34 cellular contexts compared by ENCODE assay signal in genomic region chr5:135153259-135153658, GRCh38.
"Had no signal": no experiment of that assay in that cellular context is flagged by ENCODE, and none has a peak within 500 bp of the region (broad histone marks: within the 10 kb centered on the region; RNA-seq: fewer than 3 reads in every experiment).

No MANE protein-coding gene starts in this region.

- FAIRE-seq: frontal cortex, TTC549 had no signal

- H3K4me3 ChIP-seq: ascending aorta, breast epithelium, cardiac muscle cell, colonic mucosa, dorsolateral prefrontal cortex had no signal

- DNase-seq: activated CD4-positive, alpha-beta T cell treated with anti-CD3 and anti-CD28 coated beads for 1 hour; activated CD4-positive, alpha-beta T cell treated with anti-CD3 and anti-CD28 coated beads for 4 hours; activated CD4-positive, alpha-beta T cell treated with anti-CD3 and anti-CD28 coated beads, Interleukin-2, amount 10 ng/mL, durations not matched to agents 7 days and 5 days; activated CD4-positive, alpha-beta T cell treated with anti-CD3 and anti-CD28 coated beads, Interleukin-2, amount 50 U/mL, for 48 hours; activated CD8-positive, alpha-beta memory T cell treated with anti-CD3 and anti-CD28 coated beads, Interleukin-2, amount 10 ng/mL, durations not matched to agents 7 days and 5 days; activated CD8-positive, alpha-beta memory T cell treated with anti-CD3 and anti-CD28 coated beads, Interleukin-2, amount 50 U/mL, for 4 hours; activated CD8-positive, alpha-beta T cell treated with anti-CD3 and anti-CD28 coated beads for 36 hours; activated gamma-delta T cell; activated naive CD4-positive, alpha-beta T cell; activated naive CD4-positive, alpha-beta T cell treated with anti-CD3 and anti-CD28 coated beads, Interleukin-2, amount 10 ng/mL, durations not matched to agents 7 days and 5 days; activated naive CD8-positive, alpha-beta T cell treated with anti-CD3 and anti-CD28 coated beads, Interleukin-2, amount 10 ng/mL, durations not matched to agents 7 days and 5 days; activated T-cell treated with anti-CD3 and anti-CD28 coated beads, Interleukin-2, amount 50 U/mL, for 1 hour; activated T-cell treated with anti-CD3 and anti-CD28 coated beads, Interleukin-2, amount 50 U/mL, for 72 hours; central memory CD4-positive, alpha-beta T cell; cerebellar nuclear complex; colonic mucosa; dorsolateral prefrontal cortex; effector memory CD4-positive, alpha-beta T cell; erythroblast; foreskin fibroblast; head of caudate nucleus; hippocampal formation; T-helper 2 cell had no signal

- H3K27ac ChIP-seq: ascending aorta, breast epithelium, cardiac muscle cell, colonic mucosa, dorsolateral prefrontal cortex, VCaP had no signal

- H3K27ac Mint-ChIP-seq: activated CD4-positive, alpha-beta T cell treated with anti-CD3 and anti-CD28 coated beads, Interleukin-2, amount 10 ng/mL, durations not matched to agents 7 days and 5 days; activated CD8-positive, alpha-beta memory T cell treated with anti-CD3 and anti-CD28 coated beads, Interleukin-2, amount 10 ng/mL, durations not matched to agents 7 days and 5 days; activated CD8-positive, alpha-beta T cell treated with anti-CD3 and anti-CD28 coated beads for 36 hours; activated naive CD4-positive, alpha-beta T cell treated with anti-CD3 and anti-CD28 coated beads, Interleukin-2, amount 10 ng/mL, durations not matched to agents 7 days and 5 days; activated naive CD4-positive, alpha-beta T cell treated with anti-CD3 and anti-CD28 coated beads, Interleukin-2, amount 50 U/mL, for 72 hours; activated naive CD8-positive, alpha-beta T cell treated with anti-CD3 and anti-CD28 coated beads, Interleukin-2, amount 10 ng/mL, durations not matched to agents 7 days and 5 days; activated T-cell treated with anti-CD3 and anti-CD28 coated beads, Interleukin-2, amount 50 U/mL, for 72 hours; brain; dendritic cell treated with granulocyte-macrophage colony-stimulating factor and Interleukin-4, amounts not matched to agents 40 ng/mL and 50 ng/mL, for 4 days; endodermal cell; WTC11 had no signal

- H3K9me3 Mint-ChIP-seq: activated T-cell treated with anti-CD3 and anti-CD28 coated beads, Interleukin-2, amount 50 U/mL, for 72 hours had no signal

- H3K27me3 ChIP-seq: ascending aorta, breast epithelium, colonic mucosa had no signal

- H3K36me3 Mint-ChIP-seq: activated CD8-positive, alpha-beta memory T cell treated with anti-CD3 and anti-CD28 coated beads, Interleukin-2, amount 10 ng/mL, durations not matched to agents 7 days and 5 days; activated naive CD4-positive, alpha-beta T cell treated with anti-CD3 and anti-CD28 coated beads, Interleukin-2, amount 10 ng/mL, durations not matched to agents 7 days and 5 days; activated naive CD4-positive, alpha-beta T cell treated with anti-CD3 and anti-CD28 coated beads, Interleukin-2, amount 50 U/mL, for 72 hours; activated naive CD8-positive, alpha-beta T cell treated with anti-CD3 and anti-CD28 coated beads, Interleukin-2, amount 10 ng/mL, durations not matched to agents 7 days and 5 days; brain; WTC11 had no signal

- H3K4me3 Mint-ChIP-seq: activated CD4-positive, alpha-beta T cell treated with anti-CD3 and anti-CD28 coated beads, Interleukin-2, amount 10 ng/mL, durations not matched to agents 7 days and 5 days; activated CD8-positive, alpha-beta memory T cell treated with anti-CD3 and anti-CD28 coated beads, Interleukin-2, amount 10 ng/mL, durations not matched to agents 7 days and 5 days; activated CD8-positive, alpha-beta T cell treated with anti-CD3 and anti-CD28 coated beads for 36 hours; activated naive CD4-positive, alpha-beta T cell treated with anti-CD3 and anti-CD28 coated beads, Interleukin-2, amount 10 ng/mL, durations not matched to agents 7 days and 5 days; activated naive CD8-positive, alpha-beta T cell treated with anti-CD3 and anti-CD28 coated beads, Interleukin-2, amount 10 ng/mL, durations not matched to agents 7 days and 5 days; activated T-cell treated with anti-CD3 and anti-CD28 coated beads, Interleukin-2, amount 50 U/mL, for 72 hours; brain; dendritic cell treated with granulocyte-macrophage colony-stimulating factor and Interleukin-4, amounts not matched to agents 40 ng/mL and 50 ng/mL, for 4 days; endodermal cell; WTC11 had no signal

- H3K4me1 Mint-ChIP-seq: activated CD4-positive, alpha-beta T cell treated with anti-CD3 and anti-CD28 coated beads, Interleukin-2, amount 10 ng/mL, durations not matched to agents 7 days and 5 days; activated CD8-positive, alpha-beta memory T cell treated with anti-CD3 and anti-CD28 coated beads, Interleukin-2, amount 10 ng/mL, durations not matched to agents 7 days and 5 days; activated naive CD4-positive, alpha-beta T cell treated with anti-CD3 and anti-CD28 coated beads, Interleukin-2, amount 10 ng/mL, durations not matched to agents 7 days and 5 days; activated naive CD8-positive, alpha-beta T cell treated with anti-CD3 and anti-CD28 coated beads, Interleukin-2, amount 10 ng/mL, durations not matched to agents 7 days and 5 days; WTC11 had no signal
